In genomic region chr10:48634198-48634983, GRCh38 we compare ENCODE assay signal across 9 cellular contexts. TPM values are rescaled to one million over a fixed set of nuclear protein-coding genes. Genes with fewer than 3 reads are reported as not detected.
DNase-seq lines count a peak whose midpoint lies in the region; ATAC-seq, FAIRE-seq and TF ChIP-seq lines count a peak whose summit lies in the region.
"Had no signal": no experiment of that assay in that cellular context is flagged by ENCODE, and none has a peak within 500 bp of the region (broad histone marks: within the 10 kb centered on the region; RNA-seq: fewer than 3 reads in every experiment).

No MANE protein-coding gene starts in this region.

- DNase-seq in GM04503 (ENCODE audit: low read depth): peak; percentile 90
- peak; percentile 69 for DNase-seq in IMR-90
- DNase-seq in activated gamma-delta T cell treated with anti-CD3 and anti-CD28 coated beads, Interleukin-2, amount 50 U/mL, for 16 hours (ENCODE audit: low read depth): peak; percentile 31
- DNase-seq in kidney epithelial cell (ENCODE audit: low read depth): peak; percentile 45
- no peak for DNase-seq in cortex of kidney (lab: John Stamatoyannopoulos, UW)
- no peak for DNase-seq in small intestine
- DNase-seq in nephron progenitor cell: no peak

- H3K9me3 ChIP-seq in IMR-90 (ENCODE audit: control insufficient read depth, insufficient read depth, low read length) (no peaks in the 10 kb centered on the region), small intestine (ENCODE audit: control insufficient read depth, low read depth) (no peaks in the 10 kb centered on the region)

- peaks cover 34% of the 10 kb centered on the region for H3K27me3 Mint-ChIP-seq in nephron progenitor cell (ENCODE audit: low read depth, poor library complexity)

- no peak overlapping the region for H3K27ac Mint-ChIP-seq in nephron progenitor cell

- no peak for TF ChIP-seq CTCF in IMR-90 (conservative IDR thresholded peaks at IDR 0.05; ENCODE audit: low read depth, low read length)
- no peak for TF ChIP-seq CTCF in kidney epithelial cell (IDR thresholded peaks at IDR 0.05; ENCODE audit: insufficient read depth, low read length, poor library complexity, severe bottlenecking)
- no peak for TF ChIP-seq CTCF in nephron progenitor cell (IDR thresholded peaks at IDR 0.05)

- no peak overlapping the region for H3K56ac ChIP-seq in IMR-90 (ENCODE audit: extremely low read depth, insufficient read depth, low read length)

- H3K23ac ChIP-seq in IMR-90 (ENCODE audit: low read depth, low read length): no peak overlapping the region

- no peak overlapping the region for H4K91ac ChIP-seq in IMR-90 (ENCODE audit: insufficient read depth, low read depth, low read length)

- no peak for TF ChIP-seq RAD21 in IMR-90 (IDR thresholded peaks at IDR 0.05; ENCODE audit: low read length)

- peaks cover 2% of the 10 kb centered on the region; the same call in 1 of the 2 replicates for H3K4me1 ChIP-seq in IMR-90 (ENCODE audit: control insufficient read depth, insufficient read depth, low read length)
- H3K4me1 ChIP-seq in small intestine (ENCODE audit: control insufficient read depth in 2 of 2, insufficient read depth in 1 of 2, low read depth in 1 of 2, low read length in 1 of 2): no peaks in the 10 kb centered on the region

- H2BK5ac ChIP-seq in IMR-90 (ENCODE audit: low read depth, low read length, poor library complexity, severe bottlenecking): no peak overlapping the region

- no peak overlapping the region for H3K4me3 ChIP-seq in IMR-90 (ENCODE audit: insufficient read depth, low read depth, low read length)
- H3K4me3 ChIP-seq in kidney epithelial cell (ENCODE audit: low read depth, low read length): no peak overlapping the region
- no peak overlapping the region for H3K4me3 ChIP-seq in small intestine (ENCODE audit: low read depth in 1 of 2, low read length in 2 of 2)

- H4K20me1 ChIP-seq in IMR-90 (ENCODE audit: insufficient read depth, low read length): no peaks in the 10 kb centered on the region

- BruUV-seq in IMR-90 (replicated peaks; lab: Mats Ljungman, UMichigan): no TSS peak

- H3K14ac ChIP-seq in IMR-90 (replicated peaks; ENCODE audit: low read depth, low read length): no peak overlapping the region

- H2AFZ ChIP-seq in IMR-90 (replicated peaks; ENCODE audit: low read length, poor library complexity): peak overlapping the region; percentile 48

- no peaks in the 10 kb centered on the region for H3K36me3 Mint-ChIP-seq in nephron progenitor cell (ENCODE audit: low read depth)

- H3K36me3 ChIP-seq in IMR-90 (ENCODE audit: control insufficient read depth, insufficient read depth, low read length) (no peaks in the 10 kb centered on the region), kidney epithelial cell (ENCODE audit: control insufficient read depth, insufficient read depth, low read length) (no peaks in the 10 kb centered on the region), small intestine (ENCODE audit: control insufficient read depth in 2 of 2, insufficient read depth in 2 of 2, low read length in 2 of 2) (no peaks in the 10 kb centered on the region)

- peaks cover 0 to 8% of the 10 kb centered on the region in 2 experiments; a peak in 1 of 4 replicates for H3K79me1 ChIP-seq in IMR-90 (ENCODE audit: low read depth in 1 of 2, low read length in 2 of 2)

- no peak overlapping the region; a peak in 1 of 4 replicates for H4K8ac ChIP-seq in IMR-90 (ENCODE audit: low read depth in 2 of 2, low read length in 2 of 2)

- POLR2A ChIA-PET in IMR-90 (lab: Charles Lee; ENCODE audit: unreplicated experiment): no interaction called here

- H4K5ac ChIP-seq in IMR-90 (ENCODE audit: low read depth, low read length): no peak overlapping the region

- no peak overlapping the region for H2BK20ac ChIP-seq in IMR-90 (ENCODE audit: low read depth, low read length)

- CTCF ChIA-PET in IMR-90 (lab: Yijun Ruan, JAX): no interaction called here

- intact Hi-C loops in IMR-90 (cut with micrococcal nuclease): no loop called here

- H2AK5ac ChIP-seq in IMR-90 (ENCODE audit: low read depth, low read length): no peak overlapping the region

- H3K9me1 ChIP-seq in IMR-90 (ENCODE audit: insufficient read depth, low read length): no peaks in the 10 kb centered on the region

- no peak for TF ChIP-seq POLR2A in IMR-90 (IDR thresholded peaks at IDR 0.05; ENCODE audit: low read depth, low read length)

- peak overlapping the region; percentile 17; the same call in 1 of the 2 replicates for H3K4ac ChIP-seq in IMR-90 (ENCODE audit: low read depth, low read length)

- H3K9me3 Mint-ChIP-seq in nephron progenitor cell: peaks cover 2% of the 10 kb centered on the region

- H3K27me3 ChIP-seq in IMR-90 (ENCODE audit: control insufficient read depth, insufficient read depth, low read length): no peaks in the 10 kb centered on the region
- no peaks in the 10 kb centered on the region for H3K27me3 ChIP-seq in kidney epithelial cell (ENCODE audit: control insufficient read depth, insufficient read depth, low read length)
- no peaks in the 10 kb centered on the region for H3K27me3 ChIP-seq in small intestine (ENCODE audit: control insufficient read depth in 2 of 2, insufficient read depth in 2 of 2, low read length in 2 of 2)

- WGBS in IMR-90 (ENCODE audit: extremely low coverage in 2 of 2, insufficient read length in 1 of 2), 2 experiments: no CpG with 5 or more reads among the region's 5 CpGs
- 59 to 86% (median 62%) methylated on average over 5 of the region's 5 CpGs for WGBS in small intestine, 3 donors

- H2AK9ac ChIP-seq in IMR-90 (replicated peaks; ENCODE audit: low read depth, low read length, poor library complexity): no peak overlapping the region

- no peak overlapping the region for H2BK120ac ChIP-seq in IMR-90 (ENCODE audit: low read depth, low read length)

- ATAC-seq in GM21529 (IDR thresholded peaks at IDR 0.05; ENCODE audit: unreplicated experiment): peak; percentile 94
- peak; percentile 87 for ATAC-seq in IMR-90 (ENCODE audit: low read depth)

- H2BK15ac ChIP-seq in IMR-90 (ENCODE audit: low read depth, low read length): no peak overlapping the region

- FAIRE-seq in small intestine (lab: Jason Lieb, UNC): no peak

- no peak overlapping the region for H3K18ac ChIP-seq in IMR-90 (ENCODE audit: low read depth, low read length)

- H3K27ac ChIP-seq in IMR-90 (ENCODE audit: insufficient read depth, low read length) (no peak overlapping the region), small intestine (ENCODE audit: low read depth in 1 of 2, low read length in 1 of 2) (no peak overlapping the region)

- no peak overlapping the region for H3K4me3 Mint-ChIP-seq in nephron progenitor cell
- H3K4me3 Mint-ChIP-seq: neural crest cell had no signal

- in situ Hi-C loops in IMR-90 (cut with MboI; ENCODE audit: low sequenced_read_pairs): no loop called here

- H3K4me1 Mint-ChIP-seq in nephron progenitor cell: no peaks in the 10 kb centered on the region
- H3K4me1 Mint-ChIP-seq: neural crest cell had no signal

- H3K4me2 ChIP-seq in IMR-90 (ENCODE audit: low read depth, low read length): no peak overlapping the region

- dilution Hi-C loops in IMR-90 (cut with HindIII; ENCODE audit: low sequenced_read_pairs, unreplicated experiment): no loop called here

- no peak overlapping the region for H3K9ac ChIP-seq in IMR-90 (ENCODE audit: low read depth, low read length)

TF ChIP-seq in IMR-90, 13 proteins besides CTCF, POLR2A, EP300 and RAD21:
- TF ChIP-seq CEBPB (IDR thresholded peaks at IDR 0.05; ENCODE audit: low read depth, low read length) (peak; percentile 69; the same call in 1 of the 2 replicates), BHLHE40 (IDR thresholded peaks at IDR 0.05; ENCODE audit: low read depth, low read length) (no peak), MAFK (IDR thresholded peaks at IDR 0.05; ENCODE audit: low read depth, low read length) (peak; percentile 80)

RNA-seq across cellular contexts. Expression of gene ARHGAP22, which starts 29.5 kb away (rescaled TPM):
- total RNA-seq in IMR-90 (2012; rRNA removed) (28.3 and 35.3 TPM in 2 replicates), kidney epithelial cell (3.4 and 7.0 TPM in 2 replicates)
- polyA plus RNA-seq in IMR-90 (2012; rRNA removed) (30.2 and 34.0 TPM in 2 replicates), small intestine (1 to 10 TPM in 1 of 3 donors, under 1 TPM in 1, not detected in 1; 0.54 to 1.4 TPM)
- polyA plus RNA-seq in IMR-90 (2012; cell fraction: cytosol; rRNA removed): 18.9 and 22.2 TPM in 2 replicates
- polyA plus RNA-seq in IMR-90 (2012; cell fraction: nucleus; rRNA removed; ENCODE audit: low replicate concordance): 58.0 and 67.0 TPM in 2 replicates

RNA-seq across cellular contexts. Expression of gene WDFY4, which starts 50.3 kb away (rescaled TPM):
- total RNA-seq in IMR-90 (2012; rRNA removed): not detected in 2 replicates
- polyA plus RNA-seq in IMR-90 (2012; rRNA removed): not detected in 2 replicates
- not detected in 2 replicates for polyA plus RNA-seq in IMR-90 (2012; cell fraction: cytosol; rRNA removed)
- polyA plus RNA-seq in IMR-90 (2012; cell fraction: nucleus; rRNA removed; ENCODE audit: low replicate concordance): not detected in 2 replicates
- not detected in 2 replicates for total RNA-seq in kidney epithelial cell
- 1 to 10 TPM in 1 of 3 donors, under 1 TPM in 2; under 0.01 to 1.5 (median 0.27) TPM for polyA plus RNA-seq in small intestine
- total RNA-seq: neural crest cell had no signal

Comparison
In these comparisons a context has a peak if more than half of its experiments do, and no peak if none do; other contexts are left out.
1. DNase-seq: peak in GM04503 (single experiment), IMR-90 (single experiment), activated gamma-delta T cell treated with anti-CD3 and anti-CD28 coated beads, Interleukin-2, amount 50 U/mL, for 16 hours (single experiment) and kidney epithelial cell (single experiment); none in cortex of kidney (single experiment), small intestine (single experiment) and nephron progenitor cell (single experiment).